1 cellular context compared by ENCODE assay signal in genomic region chr10:46220872-46221538, GRCh38.
TF ChIP-seq lines count a peak whose summit lies in the region.

No MANE protein-coding gene starts in this region.

TF ChIP-seq in H1, 55 proteins besides CTCF, POLR2A, EP300 and RAD21:
- TF ChIP-seq PHF8 (conservative IDR thresholded peaks at IDR 0.05; ENCODE audit: low read depth, low read length) (no peak), FOSL1 (IDR thresholded peaks at IDR 0.05; ENCODE audit: insufficient read depth, low read depth, low read length) (no peak)
TF ChIP-seq in H1: peak in this region for 0.
